In genomic region chr7:4631664-4632171, GRCh38 we compare ENCODE assay signal across 1 cellular context.
TF ChIP-seq lines count a peak whose summit lies in the region.

No MANE protein-coding gene starts in this region.

TF ChIP-seq in HepG2, 621 proteins besides CTCF, POLR2A, EP300 and RAD21 (continued from another document and continues in another):
- TF ChIP-seq TIGD3 (CRISPR knock-in tag; IDR thresholded peaks at IDR 0.05; ENCODE audit: borderline replicate concordance) (no peak), HOXA5 (CRISPR knock-in tag; IDR thresholded peaks at IDR 0.05) (no peak), ZFP1 (CRISPR knock-in tag; IDR thresholded peaks at IDR 0.05) (no peak), KLF12 (CRISPR knock-in tag; IDR thresholded peaks at IDR 0.05; ENCODE audit: borderline replicate concordance) (no peak), MXD1 (CRISPR knock-in tag; IDR thresholded peaks at IDR 0.05) (no peak), KLF9 (CRISPR knock-in tag; IDR thresholded peaks at IDR 0.05; ENCODE audit: low read depth) (no peak), ZNF720 (CRISPR knock-in tag; IDR thresholded peaks at IDR 0.05) (no peak), IKZF1 (IDR thresholded peaks at IDR 0.05) (no peak), NR3C1 (CRISPR knock-in tag; IDR thresholded peaks at IDR 0.05) (no peak), ZFYVE20 (CRISPR knock-in tag; IDR thresholded peaks at IDR 0.05; ENCODE audit: borderline replicate concordance, low read depth) (no peak), SRF (IDR thresholded peaks at IDR 0.05; ENCODE audit: low read depth, low read length) (no peak), ZNF737 (CRISPR knock-in tag; IDR thresholded peaks at IDR 0.05; ENCODE audit: borderline replicate concordance) (no peak), SSRP1 (CRISPR knock-in tag; IDR thresholded peaks at IDR 0.05) (0 out of 2 replicates have a peak, but pooled peaks have one; percentile 49), NPAS2 (CRISPR knock-in tag; IDR thresholded peaks at IDR 0.05; ENCODE audit: borderline replicate concordance) (no peak), SNAPC4 (CRISPR knock-in tag; IDR thresholded peaks at IDR 0.05) (no peak), AHR (CRISPR knock-in tag; IDR thresholded peaks at IDR 0.05) (no peak), ZNF572 (CRISPR knock-in tag; IDR thresholded peaks at IDR 0.05) (no peak), KDM4B (CRISPR knock-in tag; IDR thresholded peaks at IDR 0.05) (no peak), SRY (CRISPR knock-in tag; IDR thresholded peaks at IDR 0.05) (0 out of 2 replicates have a peak, but pooled peaks have one; percentile 15), SOX5 (CRISPR knock-in tag; IDR thresholded peaks at IDR 0.05; ENCODE audit: borderline replicate concordance) (peak; percentile 16; the same call in 1 of the 2 replicates), EED (CRISPR knock-in tag; IDR thresholded peaks at IDR 0.05) (no peak), GABPA (IDR thresholded peaks at IDR 0.05; ENCODE audit: low read depth, low read length) (no peak), GABPA (CRISPR knock-in tag; IDR thresholded peaks at IDR 0.05; ENCODE audit: low read depth) (no peak), TFDP1 (CRISPR knock-in tag; IDR thresholded peaks at IDR 0.05; ENCODE audit: borderline replicate concordance) (peak; percentile 65; the same call in 1 of the 2 replicates), ATF2 (CRISPR knock-in tag; IDR thresholded peaks at IDR 0.05) (no peak), ZNF687 (CRISPR knock-in tag; IDR thresholded peaks at IDR 0.05) (peak; percentile 56), ZNF841 (CRISPR knock-in tag; IDR thresholded peaks at IDR 0.05; ENCODE audit: borderline replicate concordance) (no peak), ZBED4 (CRISPR knock-in tag; IDR thresholded peaks at IDR 0.05; ENCODE audit: borderline replicate concordance) (peak; percentile 14; the same call in 1 of the 2 replicates), MBD4 (IDR thresholded peaks at IDR 0.05; ENCODE audit: borderline replicate concordance, low read length) (no peak), KAT7 (CRISPR knock-in tag; IDR thresholded peaks at IDR 0.05; ENCODE audit: borderline replicate concordance) (no peak), ZNF709 (CRISPR knock-in tag; IDR thresholded peaks at IDR 0.05) (no peak), ZNF792 (CRISPR knock-in tag; IDR thresholded peaks at IDR 0.05) (0 out of 2 replicates have a peak, but pooled peaks have one; percentile 20), ZSCAN25 (CRISPR knock-in tag; IDR thresholded peaks at IDR 0.05) (peak; percentile 59; the same call in 1 of the 2 replicates), ZNF280D (CRISPR knock-in tag; IDR thresholded peaks at IDR 0.05) (peak; percentile 64; the same call in 1 of the 2 replicates), ZBTB8A (CRISPR knock-in tag; IDR thresholded peaks at IDR 0.05; ENCODE audit: borderline replicate concordance, low read depth) (no peak), SIN3A (IDR thresholded peaks at IDR 0.05; ENCODE audit: borderline replicate concordance, low read depth, low read length) (no peak), DNMT3B (CRISPR knock-in tag; conservative IDR thresholded peaks at IDR 0.05) (no peak), PRPF4 (IDR thresholded peaks at IDR 0.05; ENCODE audit: low read depth, low read length, poor library complexity, severe bottlenecking) (no peak), MAFG (CRISPR knock-in tag; IDR thresholded peaks at IDR 0.05) (no peak), ZKSCAN8 (CRISPR knock-in tag; IDR thresholded peaks at IDR 0.05; ENCODE audit: borderline replicate concordance) (no peak), ZNF354B (CRISPR knock-in tag; IDR thresholded peaks at IDR 0.05) (no peak), ZNF580 (CRISPR knock-in tag; IDR thresholded peaks at IDR 0.05; ENCODE audit: borderline replicate concordance, low read depth) (no peak)
